15 cellular contexts compared by ENCODE assay signal in genomic region chr5:59583151-59583809, GRCh38.
DNase-seq lines count a peak whose midpoint lies in the region; ATAC-seq, FAIRE-seq and TF ChIP-seq lines count a peak whose summit lies in the region.
"Had no signal": no experiment of that assay in that cellular context is flagged by ENCODE, and none has a peak within 500 bp of the region (broad histone marks: within the 10 kb centered on the region; RNA-seq: fewer than 3 reads in every experiment).

No MANE protein-coding gene starts in this region.

- H3K27me3 Mint-ChIP-seq in CD4-positive, alpha-beta T cell: peaks cover 22% of the 10 kb centered on the region

- H3K36me3 ChIP-seq in body of pancreas (replicated peaks in 1 of 2; ENCODE audit: insufficient read depth in 1 of 2, low read depth in 2 of 2): no peaks in the 10 kb centered on the region
- H3K36me3 ChIP-seq in small intestine (ENCODE audit: control insufficient read depth in 2 of 2, insufficient read depth in 2 of 2, low read length in 2 of 2): no peaks in the 10 kb centered on the region
- H3K36me3 ChIP-seq: adrenal gland, ovary, thoracic aorta had no signal

- no peak overlapping the region for H3K4me3 Mint-ChIP-seq in CD4-positive, alpha-beta T cell
- H3K4me3 Mint-ChIP-seq in stimulated activated effector memory CD8-positive, alpha-beta T cell treated with anti-CD3 and anti-CD28 coated beads, Interleukin-12 subunit alpha, Interleukin-12 subunit beta, amount 100 ng/mL, for 72 hours: no peak overlapping the region
- H3K4me3 Mint-ChIP-seq: activated T-helper 1 cell treated with anti-CD3 and anti-CD28 coated beads, Interleukin-12 subunit alpha, Interleukin-12 subunit beta, Interleukin-2, Interleukin-4 antibody, amounts not matched to agents 30 ng/mL and 10 ng/mL and 1 ng/mL, durations not matched to agents 14 hours and 24 hours and 36 hours had no signal

- H3K4me1 ChIP-seq in body of pancreas: peaks cover 22% of the 10 kb centered on the region
- peaks cover 6 to 8% of the 10 kb centered on the region in 2 donors for H3K4me1 ChIP-seq in small intestine (ENCODE audit: control insufficient read depth in 2 of 2, insufficient read depth in 1 of 2, low read depth in 1 of 2, low read length in 1 of 2)
- H3K4me1 ChIP-seq: adrenal gland had no signal

- H3K4me3 ChIP-seq in body of pancreas (no peak overlapping the region), small intestine (ENCODE audit: low read depth in 1 of 2, low read length in 2 of 2) (no peak overlapping the region)
- H3K4me3 ChIP-seq: adrenal gland, ovary, thoracic aorta had no signal

- no peaks in the 10 kb centered on the region for H3K4me1 Mint-ChIP-seq in CD4-positive, alpha-beta T cell (ENCODE audit: low read depth)
- H3K4me1 Mint-ChIP-seq in stimulated activated effector memory CD8-positive, alpha-beta T cell treated with anti-CD3 and anti-CD28 coated beads, Interleukin-12 subunit alpha, Interleukin-12 subunit beta, amount 100 ng/mL, for 72 hours: no peaks in the 10 kb centered on the region

- H3K27me3 ChIP-seq in body of pancreas (no peaks in the 10 kb centered on the region), small intestine (ENCODE audit: control insufficient read depth in 2 of 2, insufficient read depth in 2 of 2, low read length in 2 of 2) (no peaks in the 10 kb centered on the region)
- H3K27me3 ChIP-seq in CD4-positive, alpha-beta T cell (ENCODE audit: control insufficient read depth, insufficient read depth, low read length): no peaks in the 10 kb centered on the region
- H3K27me3 ChIP-seq: adrenal gland, ovary had no signal

- ATAC-seq in body of pancreas (peak; percentile 73), left lobe of liver (peak; percentile 42)
- no peak for ATAC-seq in CD4-positive, alpha-beta T cell (ENCODE audit: poor library complexity)
- no peak for ATAC-seq in stimulated activated effector memory CD8-positive, alpha-beta T cell treated with anti-CD3 and anti-CD28 coated beads, Interleukin-12 subunit alpha, Interleukin-12 subunit beta, amount 100 ng/mL, for 72 hours

- H3K27ac ChIP-seq in body of pancreas: peak overlapping the region in 1 of 4 donors; percentile 32
- no peak overlapping the region for H3K27ac ChIP-seq in small intestine (ENCODE audit: low read depth in 1 of 2, low read length in 1 of 2)
- no peak overlapping the region for H3K27ac ChIP-seq in CD4-positive, alpha-beta T cell (ENCODE audit: low read depth, low read length)
- H3K27ac ChIP-seq: 22Rv1, adrenal gland, ovary, thoracic aorta had no signal

- H3K9me3 Mint-ChIP-seq in CD4-positive, alpha-beta T cell: no peaks in the 10 kb centered on the region
- no peaks in the 10 kb centered on the region for H3K9me3 Mint-ChIP-seq in stimulated activated effector memory CD8-positive, alpha-beta T cell treated with anti-CD3 and anti-CD28 coated beads, Interleukin-12 subunit alpha, Interleukin-12 subunit beta, amount 100 ng/mL, for 72 hours
- H3K9me3 Mint-ChIP-seq: activated T-helper 1 cell treated with anti-CD3 and anti-CD28 coated beads, Interleukin-12 subunit alpha, Interleukin-12 subunit beta, Interleukin-2, Interleukin-4 antibody, amounts not matched to agents 30 ng/mL and 10 ng/mL and 1 ng/mL, durations not matched to agents 14 hours and 24 hours and 36 hours had no signal

- H3K9me3 ChIP-seq in body of pancreas (no peaks in the 10 kb centered on the region), small intestine (ENCODE audit: control insufficient read depth, low read depth) (no peaks in the 10 kb centered on the region)
- H3K9me3 ChIP-seq in CD4-positive, alpha-beta T cell (ENCODE audit: control insufficient read depth, low read length): no peaks in the 10 kb centered on the region
- H3K9me3 ChIP-seq: adrenal gland, ovary, thoracic aorta had no signal

- TF ChIP-seq POLR2A in body of pancreas (IDR thresholded peaks at IDR 0.05): no peak

- 8 to 10% methylated on average over 2 of the region's 2 CpGs for WGBS in body of pancreas, 2 donors
- WGBS in small intestine, 3 donors: 18 to 65% (median 36%) methylated on average over 2 of the region's 2 CpGs

- intact Hi-C loops in body of pancreas (cut with DNase I): no loop called here
- intact Hi-C loops in CD4-positive, alpha-beta T cell (cut with DNase I, micrococcal nuclease): no loop called here

- DNase-seq in NCI-H1092 treated with DMSO at 0.1 percent for 48 hours (lab: John Stamatoyannopoulos, UW) (peak; percentile 49), NCI-H1092 (lab: John Stamatoyannopoulos, UW) (no peak), body of pancreas (no peak), left lobe of liver (ENCODE audit: low spot score) (no peak), small intestine (peak; percentile 77), DMS 273 treated with DMSO at 0.1 percent for 48 hours (lab: John Stamatoyannopoulos, UW) (no peak)
- no peak for DNase-seq in CD4-positive, alpha-beta T cell
- no peak for DNase-seq in stimulated activated effector memory CD8-positive, alpha-beta T cell treated with anti-CD3 and anti-CD28 coated beads, Interleukin-12 subunit alpha, Interleukin-12 subunit beta, amount 100 ng/mL, for 72 hours (ENCODE audit: low spot score in 2 of 2)
- DNase-seq: activated CD4-positive, alpha-beta T cell treated with anti-CD3 and anti-CD28 coated beads, Interleukin-2, amount 50 U/mL, for 48 hours; adrenal gland; ovary had no signal

- H3K27ac Mint-ChIP-seq in CD4-positive, alpha-beta T cell: no peak overlapping the region
- no peak overlapping the region for H3K27ac Mint-ChIP-seq in stimulated activated effector memory CD8-positive, alpha-beta T cell treated with anti-CD3 and anti-CD28 coated beads, Interleukin-12 subunit alpha, Interleukin-12 subunit beta, amount 100 ng/mL, for 72 hours
- H3K27ac Mint-ChIP-seq: activated T-helper 1 cell treated with anti-CD3 and anti-CD28 coated beads, Interleukin-12 subunit alpha, Interleukin-12 subunit beta, Interleukin-2, Interleukin-4 antibody, amounts not matched to agents 30 ng/mL and 10 ng/mL and 1 ng/mL, durations not matched to agents 14 hours and 24 hours and 36 hours had no signal

- POLR2A ChIA-PET in CD4-positive, alpha-beta T cell (lab: Charles Lee): no interaction called here

- FAIRE-seq in small intestine (lab: Jason Lieb, UNC): no peak
- FAIRE-seq: colon had no signal

- H3K36me3 Mint-ChIP-seq in CD4-positive, alpha-beta T cell (ENCODE audit: low read depth): no peaks in the 10 kb centered on the region
- H3K36me3 Mint-ChIP-seq in stimulated activated effector memory CD8-positive, alpha-beta T cell treated with anti-CD3 and anti-CD28 coated beads, Interleukin-12 subunit alpha, Interleukin-12 subunit beta, amount 100 ng/mL, for 72 hours: no peaks in the 10 kb centered on the region

- TF ChIP-seq CTCF in body of pancreas (IDR thresholded peaks at IDR 0.05): no peak
- no peak for TF ChIP-seq CTCF in CD4-positive, alpha-beta T cell (IDR thresholded peaks at IDR 0.05)

- CTCF ChIA-PET in CD4-positive, alpha-beta T cell (lab: Charles Lee): interaction anchor here (0.6 kb wide), 1 partner anchor 1317 kb away, joined by 3 read pairs; no protein-coding TSS in a partner anchor

Comparison
In these comparisons a context has a peak if more than half of its experiments do, and no peak if none do; other contexts are left out.
1. DNase-seq: peak in NCI-H1092 treated with DMSO at 0.1 percent for 48 hours (single experiment) and small intestine (single experiment); none in NCI-H1092 (single experiment), body of pancreas (0 of 4), left lobe of liver (single experiment), CD4-positive, alpha-beta T cell (0 of 10), stimulated activated effector memory CD8-positive, alpha-beta T cell treated with anti-CD3 and anti-CD28 coated beads, Interleukin-12 subunit alpha, Interleukin-12 subunit beta, amount 100 ng/mL, for 72 hours (0 of 2) and DMS 273 treated with DMSO at 0.1 percent for 48 hours (single experiment).
2. ATAC-seq: peak in body of pancreas (single experiment) and left lobe of liver (single experiment); none in CD4-positive, alpha-beta T cell (single experiment) and stimulated activated effector memory CD8-positive, alpha-beta T cell treated with anti-CD3 and anti-CD28 coated beads, Interleukin-12 subunit alpha, Interleukin-12 subunit beta, amount 100 ng/mL, for 72 hours (single experiment).